In the genomic region with DNA sequence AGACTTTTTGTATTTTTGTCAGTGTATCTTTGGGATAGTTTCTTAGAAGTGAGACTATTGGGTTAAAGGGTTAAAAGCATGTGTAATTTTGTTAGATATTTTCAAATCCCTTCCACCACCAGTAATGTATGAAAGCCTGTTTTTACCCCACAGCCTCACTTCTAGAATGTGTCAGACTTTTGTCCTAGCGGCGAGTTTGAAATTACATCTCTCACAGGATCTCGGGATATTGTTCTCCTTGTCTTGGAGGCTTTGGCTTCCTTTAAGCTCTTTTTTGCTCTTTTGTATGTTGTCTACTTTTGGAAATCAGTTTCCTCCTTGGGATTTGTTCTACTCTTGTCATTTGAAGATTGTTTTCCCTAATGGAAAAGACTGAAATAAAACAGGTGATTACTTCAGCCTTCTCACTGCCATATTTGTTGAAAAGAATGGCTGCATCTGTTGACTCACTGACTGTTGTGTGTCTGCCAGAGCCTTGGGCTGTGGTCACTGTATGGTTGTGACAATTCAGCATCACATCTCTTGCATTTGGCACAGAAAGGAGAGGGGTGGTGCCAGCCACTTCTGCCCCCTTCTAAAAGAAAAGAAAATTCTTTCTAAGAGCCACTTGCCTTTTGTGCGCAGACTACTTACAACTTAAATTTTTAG, we compare ENCODE assay signal across 2 cellular contexts.
TF ChIP-seq lines count a peak whose summit lies in the region.

No MANE protein-coding gene starts in this region.

TF ChIP-seq in IMR-90, 13 proteins besides CTCF, POLR2A, EP300 and RAD21:
- TF ChIP-seq RCOR1 (IDR thresholded peaks at IDR 0.05; ENCODE audit: insufficient replicate concordance, low read length): no peak
- no peak for TF ChIP-seq RFX5 (IDR thresholded peaks at IDR 0.05; ENCODE audit: low read depth, low read length)
- no peak for TF ChIP-seq MAFK (IDR thresholded peaks at IDR 0.05; ENCODE audit: low read depth, low read length)
- no peak for TF ChIP-seq CHD1 (IDR thresholded peaks at IDR 0.05; ENCODE audit: low read depth, low read length)
- TF ChIP-seq CEBPB (IDR thresholded peaks at IDR 0.05; ENCODE audit: low read depth, low read length): no peak
- TF ChIP-seq, protein P1, sequence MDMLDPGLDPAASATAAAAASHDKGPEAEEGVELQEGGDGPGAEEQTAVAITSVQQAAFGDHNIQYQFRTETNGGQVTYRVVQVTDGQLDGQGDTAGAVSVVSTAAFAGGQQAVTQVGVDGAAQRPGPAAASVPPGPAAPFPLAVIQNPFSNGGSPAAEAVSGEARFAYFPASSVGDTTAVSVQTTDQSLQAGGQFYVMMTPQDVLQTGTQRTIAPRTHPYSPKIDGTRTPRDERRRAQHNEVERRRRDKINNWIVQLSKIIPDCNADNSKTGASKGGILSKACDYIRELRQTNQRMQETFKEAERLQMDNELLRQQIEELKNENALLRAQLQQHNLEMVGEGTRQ (IDR thresholded peaks at IDR 0.05; ENCODE audit: low read depth, low read length): no peak
- TF ChIP-seq SMC3 (IDR thresholded peaks at IDR 0.05; ENCODE audit: low read depth, low read length): no peak
- TF ChIP-seq, protein P2, sequence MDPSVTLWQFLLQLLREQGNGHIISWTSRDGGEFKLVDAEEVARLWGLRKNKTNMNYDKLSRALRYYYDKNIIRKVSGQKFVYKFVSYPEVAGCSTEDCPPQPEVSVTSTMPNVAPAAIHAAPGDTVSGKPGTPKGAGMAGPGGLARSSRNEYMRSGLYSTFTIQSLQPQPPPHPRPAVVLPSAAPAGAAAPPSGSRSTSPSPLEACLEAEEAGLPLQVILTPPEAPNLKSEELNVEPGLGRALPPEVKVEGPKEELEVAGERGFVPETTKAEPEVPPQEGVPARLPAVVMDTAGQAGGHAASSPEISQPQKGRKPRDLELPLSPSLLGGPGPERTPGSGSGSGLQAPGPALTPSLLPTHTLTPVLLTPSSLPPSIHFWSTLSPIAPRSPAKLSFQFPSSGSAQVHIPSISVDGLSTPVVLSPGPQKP (IDR thresholded peaks at IDR 0.05; ENCODE audit: borderline replicate concordance, low read depth, low read length): no peak
- no peak for TF ChIP-seq BHLHE40 (IDR thresholded peaks at IDR 0.05; ENCODE audit: low read depth, low read length)
- TF ChIP-seq NFE2L2 (IDR thresholded peaks at IDR 0.05; ENCODE audit: low read depth, low read length): no peak

TF ChIP-seq in HepG2, 621 proteins besides CTCF, POLR2A, EP300 and RAD21:
- no peak for TF ChIP-seq GFI1 (CRISPR knock-in tag; IDR thresholded peaks at IDR 0.05; ENCODE audit: borderline replicate concordance)
- TF ChIP-seq ZBTB1 (CRISPR knock-in tag; IDR thresholded peaks at IDR 0.05; ENCODE audit: borderline replicate concordance): no peak
- TF ChIP-seq ZFYVE20 (CRISPR knock-in tag; IDR thresholded peaks at IDR 0.05; ENCODE audit: borderline replicate concordance, low read depth): no peak
- TF ChIP-seq ZNF644 (CRISPR knock-in tag; IDR thresholded peaks at IDR 0.05; ENCODE audit: low read depth): no peak
- TF ChIP-seq, protein P3, sequence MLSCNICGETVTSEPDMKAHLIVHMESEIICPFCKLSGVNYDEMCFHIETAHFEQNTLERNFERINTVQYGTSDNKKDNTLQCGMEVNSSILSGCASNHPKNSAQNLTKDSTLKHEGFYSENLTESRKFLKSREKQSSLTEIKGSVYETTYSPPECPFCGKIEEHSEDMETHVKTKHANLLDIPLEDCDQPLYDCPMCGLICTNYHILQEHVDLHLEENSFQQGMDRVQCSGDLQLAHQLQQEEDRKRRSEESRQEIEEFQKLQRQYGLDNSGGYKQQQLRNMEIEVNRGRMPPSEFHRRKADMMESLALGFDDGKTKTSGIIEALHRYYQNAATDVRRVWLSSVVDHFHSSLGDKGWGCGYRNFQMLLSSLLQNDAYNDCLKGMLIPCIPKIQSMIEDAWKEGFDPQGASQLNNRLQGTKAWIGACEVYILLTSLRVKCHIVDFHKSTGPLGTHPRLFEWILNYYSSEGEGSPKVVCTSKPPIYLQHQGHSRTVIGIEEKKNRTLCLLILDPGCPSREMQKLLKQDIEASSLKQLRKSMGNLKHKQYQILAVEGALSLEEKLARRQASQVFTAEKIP (CRISPR knock-in tag; IDR thresholded peaks at IDR 0.05; ENCODE audit: borderline replicate concordance): no peak
- TF ChIP-seq RFXANK (CRISPR knock-in tag; IDR thresholded peaks at IDR 0.05): no peak
- no peak for TF ChIP-seq ZNF350 (CRISPR knock-in tag; IDR thresholded peaks at IDR 0.05; ENCODE audit: borderline replicate concordance, low read depth)
- TF ChIP-seq SMAD3 (CRISPR knock-in tag; IDR thresholded peaks at IDR 0.05): no peak
- no peak for TF ChIP-seq MIER3 (CRISPR knock-in tag; IDR thresholded peaks at IDR 0.05; ENCODE audit: borderline replicate concordance)
- TF ChIP-seq ZNF788 (CRISPR knock-in tag; IDR thresholded peaks at IDR 0.05; ENCODE audit: borderline replicate concordance): no peak
- no peak for TF ChIP-seq ZBTB7A (CRISPR knock-in tag; IDR thresholded peaks at IDR 0.05)
TF ChIP-seq in HepG2: peak in this region for 0.
